20 cellular contexts compared by ENCODE assay signal in genomic region chr2:66111706-66112105, GRCh38.
"Had no signal": no experiment of that assay in that cellular context is flagged by ENCODE, and none has a peak within 500 bp of the region (broad histone marks: within the 10 kb centered on the region; RNA-seq: fewer than 3 reads in every experiment).

No MANE protein-coding gene starts in this region.

- H3K27ac Mint-ChIP-seq: dendritic cell treated with granulocyte-macrophage colony-stimulating factor and Interleukin-4, amounts not matched to agents 40 ng/mL and 50 ng/mL, for 4 days; effector memory CD8-positive, alpha-beta T cell; endodermal cell; naive thymus-derived CD4-positive, alpha-beta T cell had no signal

- H3K27me3 Mint-ChIP-seq: dendritic cell treated with granulocyte-macrophage colony-stimulating factor and Interleukin-4, amounts not matched to agents 40 ng/mL and 50 ng/mL, for 4 days; effector memory CD8-positive, alpha-beta T cell; naive thymus-derived CD4-positive, alpha-beta T cell had no signal

- H3K4me1 ChIP-seq: colonic mucosa, foreskin keratinocyte, gastroesophageal sphincter, heart left ventricle, left lung, lower lobe of right lung had no signal

- H3K36me3 ChIP-seq: colonic mucosa, gastroesophageal sphincter, heart left ventricle, left lung, lower lobe of right lung had no signal

- ATAC-seq: effector memory CD8-positive, alpha-beta T cell; esophagus mucosa; foreskin keratinocyte; gastroesophageal sphincter; heart left ventricle; left cardiac atrium; left lung; left ventricle myocardium superior; lower lobe of right lung; naive thymus-derived CD4-positive, alpha-beta T cell had no signal

- H3K4me3 ChIP-seq: colonic mucosa, gastroesophageal sphincter, heart left ventricle, left lung, lower lobe of right lung had no signal

- H3K9me3 ChIP-seq: colonic mucosa, gastroesophageal sphincter, heart left ventricle, left lung, lower lobe of right lung had no signal

- H3K9me3 Mint-ChIP-seq: dendritic cell treated with granulocyte-macrophage colony-stimulating factor and Interleukin-4, amounts not matched to agents 40 ng/mL and 50 ng/mL, for 4 days; endodermal cell had no signal

- DNase-seq: colonic mucosa; cortex of kidney; effector CD8-positive, alpha-beta T cell; effector memory CD8-positive, alpha-beta T cell; endodermal cell; erythroblast; foreskin keratinocyte; heart left ventricle; hippocampal formation; left cardiac atrium; left lung; left ventricle myocardium superior; lower lobe of right lung; mesenchymal stem cell; midbrain; naive thymus-derived CD4-positive, alpha-beta T cell had no signal

- H3K4me3 Mint-ChIP-seq: dendritic cell treated with granulocyte-macrophage colony-stimulating factor and Interleukin-4, amounts not matched to agents 40 ng/mL and 50 ng/mL, for 4 days; effector memory CD8-positive, alpha-beta T cell; endodermal cell; naive thymus-derived CD4-positive, alpha-beta T cell had no signal

- H3K27ac ChIP-seq: colonic mucosa, epithelial cell of prostate, foreskin keratinocyte, gastroesophageal sphincter, heart left ventricle, left lung, lower lobe of right lung had no signal

- H3K36me3 Mint-ChIP-seq: naive thymus-derived CD4-positive, alpha-beta T cell had no signal

- H3K27me3 ChIP-seq: colonic mucosa, foreskin keratinocyte, gastroesophageal sphincter, heart left ventricle, left lung had no signal

- H3K4me1 Mint-ChIP-seq: endodermal cell; naive thymus-derived CD4-positive, alpha-beta T cell had no signal
